In genomic region chr15:81418891-81419290, GRCh38 we compare ENCODE assay signal across 27 cellular contexts. TPM values are rescaled to one million over a fixed set of nuclear protein-coding genes. Genes with fewer than 3 reads are reported as not detected.
DNase-seq lines count a peak whose midpoint lies in the region; FAIRE-seq and TF ChIP-seq lines count a peak whose summit lies in the region.
"Had no signal": no experiment of that assay in that cellular context is flagged by ENCODE, and none has a peak within 500 bp of the region (broad histone marks: within the 10 kb centered on the region; RNA-seq: fewer than 3 reads in every experiment).

No MANE protein-coding gene starts in this region.

- H3K4me3 ChIP-seq in Jurkat, Clone E6-1 (ENCODE audit: low read length): no peak overlapping the region; the same call in 1 of the 2 replicates
- H3K4me3 ChIP-seq in astrocyte (ENCODE audit: insufficient read depth, low read depth, low read length): no peak overlapping the region
- H3K4me3 ChIP-seq: sigmoid colon, suprapubic skin, vagina had no signal

- no peaks in the 10 kb centered on the region for H3K27me3 ChIP-seq in astrocyte (ENCODE audit: insufficient read depth, low read length)
- H3K27me3 ChIP-seq: sigmoid colon, vagina had no signal

- TF ChIP-seq CTCF in astrocyte (IDR thresholded peaks at IDR 0.05; ENCODE audit: insufficient read depth, low read depth, low read length): no peak
- no peak for TF ChIP-seq CTCF in nephron progenitor cell (IDR thresholded peaks at IDR 0.05)

- DNase-seq in Jurkat, Clone E6-1 (ENCODE audit: low read depth, low spot score): peak; percentile 65
- DNase-seq in astrocyte (ENCODE audit: low read depth) (no peak), nephron progenitor cell (no peak), substantia nigra (lab: John Stamatoyannopoulos, UW) (no peak), NCI-H1105 treated with DMSO at 0.1 percent for 48 hours (lab: John Stamatoyannopoulos, UW) (no peak), SKM-1 treated with dmso at 0.1 percent for 144 hours (lab: John Stamatoyannopoulos, UW; ENCODE audit: unreplicated experiment) (no peak)
- DNase-seq in activated CD4-positive, alpha-beta memory T cell treated with anti-CD3 and anti-CD28 coated beads, Interleukin-2, amount 10 ng/mL, durations not matched to agents 7 days and 5 days: no peak
- DNase-seq: activated B cell treated with CpG ODN at 0.5 μM for 24 hours; activated CD4-positive, alpha-beta T cell treated with anti-CD3 and anti-CD28 coated beads, Interleukin-2, amount 50 U/mL, for 48 hours; activated gamma-delta T cell treated with Interleukin-2 at 50 U/mL for 16 hours; GDM1; HCEC 1CT; Karpas-422; left colon; naive B cell; NCI-H187; NCI-H345; posterior cingulate gyrus; SIG-M5; sigmoid colon; T-helper 2 cell had no signal

- H3K4me1 Mint-ChIP-seq in astrocyte (ENCODE audit: low read depth, unreplicated experiment) (peaks cover 7% of the 10 kb centered on the region), nephron progenitor cell (peaks cover 72% of the 10 kb centered on the region)
- no peaks in the 10 kb centered on the region for H3K4me1 Mint-ChIP-seq in activated CD4-positive, alpha-beta memory T cell treated with anti-CD3 and anti-CD28 coated beads, Interleukin-2, amount 10 ng/mL, durations not matched to agents 7 days and 5 days
- H3K4me1 Mint-ChIP-seq: activated B cell treated with CpG ODN at 0.5 μM for 24 hours, memory B cell had no signal

- H3K27ac ChIP-seq in astrocyte (ENCODE audit: low read depth, low read length) (no peak overlapping the region), substantia nigra (ENCODE audit: low read depth, low read length, poor library complexity, severe bottlenecking) (no peak overlapping the region)
- H3K27ac ChIP-seq: sigmoid colon, suprapubic skin, vagina had no signal

- peaks cover 2% of the 10 kb centered on the region for H3K27me3 Mint-ChIP-seq in astrocyte (ENCODE audit: low read depth, unreplicated experiment)
- H3K27me3 Mint-ChIP-seq in nephron progenitor cell (ENCODE audit: low read depth, poor library complexity): peaks cover 3% of the 10 kb centered on the region
- peaks cover 8% of the 10 kb centered on the region for H3K27me3 Mint-ChIP-seq in activated CD4-positive, alpha-beta memory T cell treated with anti-CD3 and anti-CD28 coated beads, Interleukin-2, amount 10 ng/mL, durations not matched to agents 7 days and 5 days
- H3K27me3 Mint-ChIP-seq: dendritic cell treated with granulocyte-macrophage colony-stimulating factor and Interleukin-4, amounts not matched to agents 40 ng/mL and 50 ng/mL, for 4 days had no signal

- H3K36me3 Mint-ChIP-seq in astrocyte (ENCODE audit: low read depth, unreplicated experiment) (no peaks in the 10 kb centered on the region), nephron progenitor cell (ENCODE audit: low read depth) (no peaks in the 10 kb centered on the region)
- H3K36me3 Mint-ChIP-seq in activated CD4-positive, alpha-beta memory T cell treated with anti-CD3 and anti-CD28 coated beads, Interleukin-2, amount 10 ng/mL, durations not matched to agents 7 days and 5 days (ENCODE audit: low read depth): no peaks in the 10 kb centered on the region
- H3K36me3 Mint-ChIP-seq: memory B cell; naive B cell; stimulated activated effector memory CD8-positive, alpha-beta T cell treated with anti-CD3 and anti-CD28 coated beads, Interleukin-12 subunit alpha, Interleukin-12 subunit beta, amount 100 ng/mL, for 72 hours had no signal

- H3K4me3 Mint-ChIP-seq in astrocyte (ENCODE audit: unreplicated experiment) (no peak overlapping the region), nephron progenitor cell (peak overlapping the region; percentile 67)
- H3K4me3 Mint-ChIP-seq in activated CD4-positive, alpha-beta memory T cell treated with anti-CD3 and anti-CD28 coated beads, Interleukin-2, amount 10 ng/mL, durations not matched to agents 7 days and 5 days: no peak overlapping the region
- H3K4me3 Mint-ChIP-seq: activated B cell treated with CpG ODN at 0.5 μM for 24 hours; dendritic cell treated with granulocyte-macrophage colony-stimulating factor and Interleukin-4, amounts not matched to agents 40 ng/mL and 50 ng/mL, for 4 days; memory B cell; naive B cell; stimulated activated effector memory CD8-positive, alpha-beta T cell treated with anti-CD3 and anti-CD28 coated beads, Interleukin-12 subunit alpha, Interleukin-12 subunit beta, amount 100 ng/mL, for 72 hours had no signal

- CTCF ChIA-PET in activated CD4-positive, alpha-beta memory T cell treated with anti-CD3 and anti-CD28 coated beads, Interleukin-2, amount 10 ng/mL, durations not matched to agents 7 days and 5 days (lab: Charles Lee): no interaction called here

- H3K27ac Mint-ChIP-seq in astrocyte (ENCODE audit: unreplicated experiment): no peak overlapping the region
- peak overlapping the region; percentile 86 for H3K27ac Mint-ChIP-seq in nephron progenitor cell
- H3K27ac Mint-ChIP-seq in activated CD4-positive, alpha-beta memory T cell treated with anti-CD3 and anti-CD28 coated beads, Interleukin-2, amount 10 ng/mL, durations not matched to agents 7 days and 5 days: no peak overlapping the region
- H3K27ac Mint-ChIP-seq: activated B cell treated with CpG ODN at 0.5 μM for 24 hours; dendritic cell treated with granulocyte-macrophage colony-stimulating factor and Interleukin-4, amounts not matched to agents 40 ng/mL and 50 ng/mL, for 4 days; memory B cell; naive B cell; stimulated activated effector memory CD8-positive, alpha-beta T cell treated with anti-CD3 and anti-CD28 coated beads, Interleukin-12 subunit alpha, Interleukin-12 subunit beta, amount 100 ng/mL, for 72 hours had no signal

- no peaks in the 10 kb centered on the region for H3K9me3 Mint-ChIP-seq in astrocyte (ENCODE audit: unreplicated experiment)
- peaks cover 8% of the 10 kb centered on the region for H3K9me3 Mint-ChIP-seq in nephron progenitor cell
- H3K9me3 Mint-ChIP-seq in activated CD4-positive, alpha-beta memory T cell treated with anti-CD3 and anti-CD28 coated beads, Interleukin-2, amount 10 ng/mL, durations not matched to agents 7 days and 5 days: no peaks in the 10 kb centered on the region
- H3K9me3 Mint-ChIP-seq: activated B cell treated with CpG ODN at 0.5 μM for 24 hours; dendritic cell treated with granulocyte-macrophage colony-stimulating factor and Interleukin-4, amounts not matched to agents 40 ng/mL and 50 ng/mL, for 4 days; memory B cell; stimulated activated effector memory CD8-positive, alpha-beta T cell treated with anti-CD3 and anti-CD28 coated beads, Interleukin-12 subunit alpha, Interleukin-12 subunit beta, amount 100 ng/mL, for 72 hours had no signal

- POLR2A ChIA-PET in activated CD4-positive, alpha-beta memory T cell treated with anti-CD3 and anti-CD28 coated beads, Interleukin-2, amount 10 ng/mL, durations not matched to agents 7 days and 5 days (lab: Charles Lee): no interaction called here

- H3K4me2 ChIP-seq in astrocyte (ENCODE audit: low read length): peak overlapping the region; percentile 61

- no peak overlapping the region for H2AFZ ChIP-seq in astrocyte (ENCODE audit: low read depth, low read length)

- no peaks in the 10 kb centered on the region for H4K20me1 ChIP-seq in astrocyte (ENCODE audit: insufficient read depth, low read length)

- no peaks in the 10 kb centered on the region for H3K36me3 ChIP-seq in astrocyte (ENCODE audit: insufficient read depth, low read length)
- H3K36me3 ChIP-seq: sigmoid colon, suprapubic skin, vagina had no signal

- H3K9ac ChIP-seq in astrocyte (ENCODE audit: low read length): no peak overlapping the region

- H3K9me3 ChIP-seq in astrocyte (ENCODE audit: insufficient read depth, low read depth, low read length): no peaks in the 10 kb centered on the region
- H3K9me3 ChIP-seq: sigmoid colon, suprapubic skin, vagina had no signal

- no peaks in the 10 kb centered on the region for H3K4me1 ChIP-seq in astrocyte (ENCODE audit: insufficient read depth, low read length)
- H3K4me1 ChIP-seq: suprapubic skin, vagina had no signal

- no peak for FAIRE-seq in astrocyte (lab: Jason Lieb, UNC)

- H3K79me2 ChIP-seq in astrocyte (ENCODE audit: insufficient read depth, low read length): no peaks in the 10 kb centered on the region

RNA-seq across cellular contexts. Expression of gene TMC3, which starts 44.9 kb away (rescaled TPM):
- polyA plus RNA-seq in Jurkat, Clone E6-1 (2012; ENCODE audit: insufficient read depth, insufficient read length): 0.28 TPM
- total RNA-seq in astrocyte: 0.22 and 0.52 TPM in 2 replicates
- total RNA-seq in activated CD4-positive, alpha-beta memory T cell treated with anti-CD3 and anti-CD28 coated beads, Interleukin-2, amount 10 ng/mL, durations not matched to agents 7 days and 5 days: not detected
- total RNA-seq: activated B cell treated with CpG ODN at 0.5 μM for 24 hours, fibroblast of lung, left colon had no signal
- polyA plus RNA-seq: fibroblast of lung had no signal
